ENCODE assay signal across 12 cellular contexts in the genomic region with DNA sequence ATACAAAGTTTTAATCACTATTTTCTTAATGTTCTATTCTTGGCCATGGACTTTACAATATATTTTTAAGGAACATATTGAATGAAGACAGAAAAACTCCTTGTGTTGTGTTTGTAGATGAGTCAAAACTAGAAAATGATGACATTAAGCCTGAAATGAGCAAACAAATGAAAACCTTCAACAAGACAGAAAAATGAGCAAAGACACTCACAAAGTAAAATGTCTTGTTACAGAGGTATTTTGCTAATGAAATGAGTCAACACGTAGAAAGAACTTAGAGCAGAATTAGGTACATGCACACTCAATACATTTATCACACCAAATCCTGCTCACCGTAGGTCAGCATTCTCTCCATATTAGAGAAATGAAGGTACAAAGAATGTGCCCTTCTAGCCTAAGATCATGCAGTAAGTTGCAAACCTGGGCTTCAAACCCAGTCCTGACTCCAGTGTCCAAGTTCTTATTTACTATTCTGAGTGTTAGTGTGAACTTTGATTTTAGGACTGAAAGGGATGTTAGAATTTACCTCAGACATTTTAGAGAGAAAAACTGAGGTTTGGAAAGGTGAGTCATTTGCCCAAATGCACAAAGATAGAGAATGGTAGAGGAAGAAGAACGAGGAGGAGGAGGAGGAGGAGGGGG.
A peak's percentile ranks its signal among the peaks of the same experiment; 100 is the strongest.
DNase-seq lines count a peak whose midpoint lies in the region; ATAC-seq and TF ChIP-seq lines count a peak whose summit lies in the region.
"Had no signal": no experiment of that assay in that cellular context is flagged by ENCODE, and none has a peak within 500 bp of the region (broad histone marks: within the 10 kb centered on the region; RNA-seq: fewer than 3 reads in every experiment).

No MANE protein-coding gene starts in this region.

- no peaks in the 10 kb centered on the region for H4K20me1 ChIP-seq in OCI-LY3 (ENCODE audit: insufficient read depth, low read length)

- peak overlapping the region; percentile 59; the same call in 1 of the 2 replicates for H3K9ac ChIP-seq in OCI-LY3 (ENCODE audit: low read length)

- no peaks in the 10 kb centered on the region for H3K27me3 Mint-ChIP-seq in activated CD8-positive, alpha-beta memory T cell treated with anti-CD3 and anti-CD28 coated beads, Interleukin-2, amount 10 ng/mL, durations not matched to agents 7 days and 5 days
- H3K27me3 Mint-ChIP-seq: activated CD4-positive, alpha-beta T cell treated with anti-CD3 and anti-CD28 coated beads, Interleukin-2, amount 10 ng/mL, durations not matched to agents 7 days and 5 days had no signal

- peaks cover 2% of the 10 kb centered on the region for H3K36me3 Mint-ChIP-seq in activated CD8-positive, alpha-beta memory T cell treated with anti-CD3 and anti-CD28 coated beads, Interleukin-2, amount 10 ng/mL, durations not matched to agents 7 days and 5 days
- no peaks in the 10 kb centered on the region for H3K36me3 Mint-ChIP-seq in stimulated activated effector memory CD8-positive, alpha-beta T cell treated with anti-CD3 and anti-CD28 coated beads, Interleukin-12 subunit alpha, Interleukin-12 subunit beta, amount 100 ng/mL, for 72 hours

- H3K4me1 Mint-ChIP-seq in activated CD8-positive, alpha-beta memory T cell treated with anti-CD3 and anti-CD28 coated beads, Interleukin-2, amount 10 ng/mL, durations not matched to agents 7 days and 5 days = peaks cover 43% of the 10 kb centered on the region
- H3K4me1 Mint-ChIP-seq in stimulated activated effector memory CD8-positive, alpha-beta T cell treated with anti-CD3 and anti-CD28 coated beads, Interleukin-12 subunit alpha, Interleukin-12 subunit beta, amount 100 ng/mL, for 72 hours = peaks cover 45% of the 10 kb centered on the region

- H3K9me3 Mint-ChIP-seq in activated CD8-positive, alpha-beta memory T cell treated with anti-CD3 and anti-CD28 coated beads, Interleukin-2, amount 10 ng/mL, durations not matched to agents 7 days and 5 days (ENCODE audit: low read depth) = no peaks in the 10 kb centered on the region
- H3K9me3 Mint-ChIP-seq in stimulated activated effector memory CD8-positive, alpha-beta T cell treated with anti-CD3 and anti-CD28 coated beads, Interleukin-12 subunit alpha, Interleukin-12 subunit beta, amount 100 ng/mL, for 72 hours = no peaks in the 10 kb centered on the region

- peak; percentile 84 for ATAC-seq in activated CD8-positive, alpha-beta memory T cell treated with anti-CD3 and anti-CD28 coated beads, Interleukin-2, amount 10 ng/mL, durations not matched to agents 7 days and 5 days
- ATAC-seq in stimulated activated effector memory CD8-positive, alpha-beta T cell treated with anti-CD3 and anti-CD28 coated beads, Interleukin-12 subunit alpha, Interleukin-12 subunit beta, amount 100 ng/mL, for 72 hours = peak; percentile 87

- H3K4me1 ChIP-seq in OCI-LY3 (ENCODE audit: low read length) = peaks cover 87% of the 10 kb centered on the region

- H3K36me3 ChIP-seq in OCI-LY3 (replicated peaks; ENCODE audit: low read depth, low read length) = no peaks in the 10 kb centered on the region
- H3K36me3 ChIP-seq: transverse colon had no signal

- peak overlapping the region; percentile 96 for H3K27ac ChIP-seq in OCI-LY3 (ENCODE audit: low read length)
- H3K27ac ChIP-seq: transverse colon had no signal

- H2AFZ ChIP-seq in OCI-LY3 (ENCODE audit: low read depth, low read length) = no peak overlapping the region

- H3K27me3 ChIP-seq in OCI-LY3 (ENCODE audit: low read depth, low read length) = no peaks in the 10 kb centered on the region
- H3K27me3 ChIP-seq: transverse colon had no signal

- H3K4me3 Mint-ChIP-seq in activated CD8-positive, alpha-beta memory T cell treated with anti-CD3 and anti-CD28 coated beads, Interleukin-2, amount 10 ng/mL, durations not matched to agents 7 days and 5 days = peak overlapping the region; percentile 0
- peak overlapping the region; percentile 50 for H3K4me3 Mint-ChIP-seq in stimulated activated effector memory CD8-positive, alpha-beta T cell treated with anti-CD3 and anti-CD28 coated beads, Interleukin-12 subunit alpha, Interleukin-12 subunit beta, amount 100 ng/mL, for 72 hours
- H3K4me3 Mint-ChIP-seq: activated CD4-positive, alpha-beta T cell treated with anti-CD3 and anti-CD28 coated beads, Interleukin-2, amount 10 ng/mL, durations not matched to agents 7 days and 5 days had no signal

- no peak for TF ChIP-seq CTCF in OCI-LY3 (IDR thresholded peaks at IDR 0.05; ENCODE audit: low read depth, low read length)

- peak overlapping the region; percentile 58 for H3K27ac Mint-ChIP-seq in activated CD8-positive, alpha-beta memory T cell treated with anti-CD3 and anti-CD28 coated beads, Interleukin-2, amount 10 ng/mL, durations not matched to agents 7 days and 5 days
- H3K27ac Mint-ChIP-seq in stimulated activated effector memory CD8-positive, alpha-beta T cell treated with anti-CD3 and anti-CD28 coated beads, Interleukin-12 subunit alpha, Interleukin-12 subunit beta, amount 100 ng/mL, for 72 hours = peak overlapping the region; percentile 85
- H3K27ac Mint-ChIP-seq: activated CD4-positive, alpha-beta T cell treated with anti-CD3 and anti-CD28 coated beads, Interleukin-2, amount 10 ng/mL, durations not matched to agents 7 days and 5 days had no signal

- DNase-seq in activated CD8-positive, alpha-beta memory T cell treated with anti-CD3 and anti-CD28 coated beads, Interleukin-2, amount 10 ng/mL, durations not matched to agents 7 days and 5 days = no peak
- no peak for DNase-seq in activated CD8-positive, alpha-beta memory T cell treated with anti-CD3 and anti-CD28 coated beads, Interleukin-2, amount 50 U/mL, for 4 hours
- peak; percentile 13 for DNase-seq in HCEC 1CT
- DNase-seq in stimulated activated effector memory CD8-positive, alpha-beta T cell treated with anti-CD3 and anti-CD28 coated beads, Interleukin-12 subunit alpha, Interleukin-12 subunit beta, amount 100 ng/mL, for 72 hours (ENCODE audit: low spot score in 2 of 2) = peak in 1 of 2 donors; percentile 58
- DNase-seq in SKM-1 (lab: John Stamatoyannopoulos, UW; ENCODE audit: unreplicated experiment) = no peak
- no peak for DNase-seq in SIG-M5 treated with dmso at 0.1 percent for 504 hours (lab: John Stamatoyannopoulos, UW; ENCODE audit: unreplicated experiment)
- no peak for DNase-seq in HK-2 (ENCODE audit: unreplicated experiment)
- DNase-seq: activated CD4-positive, alpha-beta T cell treated with anti-CD3 and anti-CD28 coated beads, Interleukin-2, amount 10 ng/mL, durations not matched to agents 7 days and 5 days; NCI-H187; transverse colon had no signal

- no peaks in the 10 kb centered on the region for H3K79me2 ChIP-seq in OCI-LY3 (ENCODE audit: low read length)

- no peaks in the 10 kb centered on the region; the same call in 1 of the 2 replicates for H3K9me3 ChIP-seq in OCI-LY3 (ENCODE audit: insufficient read depth, low read length)
- H3K9me3 ChIP-seq: transverse colon had no signal

- H3K4me3 ChIP-seq in OCI-LY3 (ENCODE audit: low read length) = peak overlapping the region; percentile 66
- H3K4me3 ChIP-seq: lung, transverse colon had no signal

- H3K4me2 ChIP-seq in OCI-LY3 (ENCODE audit: low read length) = peak overlapping the region; percentile 94

- CTCF ChIA-PET in activated CD8-positive, alpha-beta memory T cell treated with anti-CD3 and anti-CD28 coated beads, Interleukin-2, amount 10 ng/mL, durations not matched to agents 7 days and 5 days (lab: Charles Lee) = interaction anchor here (1.4 kb wide), 1 partner anchor 36 kb away, joined by 5 read pairs; no protein-coding TSS in a partner anchor
